ENCODE assay signal across 8 cellular contexts in genomic region chr5:168328804-168329203, GRCh38. TPM values are rescaled to one million over a fixed set of nuclear protein-coding genes. Genes with fewer than 3 reads are reported as not detected.
DNase-seq lines count a peak whose midpoint lies in the region; ATAC-seq and TF ChIP-seq lines count a peak whose summit lies in the region.

No MANE protein-coding gene starts in this region.

- peak overlapping the region in 1 of 4 donors; percentile 5 for H3K27ac ChIP-seq in Peyer's patch
- no peak overlapping the region for H3K27ac ChIP-seq in gastroesophageal sphincter
- no peak overlapping the region for H3K27ac ChIP-seq in CD8-positive, alpha-beta T cell (ENCODE audit: low read depth, low read length)

- CTCF ChIA-PET in CD8-positive, alpha-beta T cell (lab: Charles Lee): no interaction called here

- H3K27me3 Mint-ChIP-seq in nephron (ENCODE audit: low read depth): peaks cover 5% of the 10 kb centered on the region
- peaks cover 23% of the 10 kb centered on the region for H3K27me3 Mint-ChIP-seq in CD8-positive, alpha-beta T cell (ENCODE audit: low read depth)

- TF ChIP-seq POLR2A in Peyer's patch (IDR thresholded peaks at IDR 0.05): no peak
- no peak for TF ChIP-seq POLR2A in gastroesophageal sphincter (IDR thresholded peaks at IDR 0.05)

- 20 to 24% methylated on average over 1 to 6 of the region's 6 CpGs for WGBS in gastroesophageal sphincter (ENCODE audit: low coverage in 1 of 2), 2 donors

- no peaks in the 10 kb centered on the region for H3K36me3 ChIP-seq in Peyer's patch
- H3K36me3 ChIP-seq in gastroesophageal sphincter: no peaks in the 10 kb centered on the region
- no peaks in the 10 kb centered on the region for H3K36me3 ChIP-seq in CD8-positive, alpha-beta T cell (ENCODE audit: insufficient read depth, low read length)

- no peaks in the 10 kb centered on the region for H3K9me3 ChIP-seq in Peyer's patch
- H3K9me3 ChIP-seq in gastroesophageal sphincter: no peaks in the 10 kb centered on the region
- H3K9me3 ChIP-seq in CD8-positive, alpha-beta T cell (ENCODE audit: low read length): no peaks in the 10 kb centered on the region

- H3K27me3 ChIP-seq in Peyer's patch (no peaks in the 10 kb centered on the region), gastroesophageal sphincter (no peaks in the 10 kb centered on the region)
- H3K27me3 ChIP-seq in CD8-positive, alpha-beta T cell (ENCODE audit: insufficient read depth, low read length): no peaks in the 10 kb centered on the region

- peak overlapping the region; percentile 83 to 92 (median 84) for H3K27ac Mint-ChIP-seq in nephron
- no peak overlapping the region for H3K27ac Mint-ChIP-seq in CD8-positive, alpha-beta T cell

- POLR2A ChIA-PET in CD8-positive, alpha-beta T cell (lab: Charles Lee): no interaction called here

- H3K4me3 Mint-ChIP-seq in nephron: peak overlapping the region; percentile 21 to 63 (median 36)
- no peak overlapping the region for H3K4me3 Mint-ChIP-seq in CD8-positive, alpha-beta T cell

- peaks cover 23% of the 10 kb centered on the region for H3K4me1 Mint-ChIP-seq in nephron
- no peaks in the 10 kb centered on the region for H3K4me1 Mint-ChIP-seq in CD8-positive, alpha-beta T cell (ENCODE audit: low read depth)

- no peak for TF ChIP-seq EP300 in gastroesophageal sphincter (IDR thresholded peaks at IDR 0.05)

- intact Hi-C loops in CD8-positive, alpha-beta T cell (cut with DNase I, micrococcal nuclease): no loop called here

- H3K36me3 Mint-ChIP-seq in nephron (ENCODE audit: low read depth): no peaks in the 10 kb centered on the region
- no peaks in the 10 kb centered on the region for H3K36me3 Mint-ChIP-seq in CD8-positive, alpha-beta T cell

- peak; percentile 33 for DNase-seq in GM19238 (ENCODE audit: insufficient read length, low spot score)
- DNase-seq in Peyer's patch: peak in 2 of 3 donors; percentile 32 to 66
- DNase-seq in CD8-positive, alpha-beta T cell: no peak
- no peak for DNase-seq in T1000 (lab: John Stamatoyannopoulos, UW)

- no peaks in the 10 kb centered on the region for H3K9me3 Mint-ChIP-seq in nephron
- no peaks in the 10 kb centered on the region for H3K9me3 Mint-ChIP-seq in CD8-positive, alpha-beta T cell

- H3K4me3 ChIP-seq in Peyer's patch (no peak overlapping the region), gastroesophageal sphincter (no peak overlapping the region)
- H3K4me3 ChIP-seq in CD8-positive, alpha-beta T cell (ENCODE audit: low read depth, low read length): no peak overlapping the region

- no peak for TF ChIP-seq CTCF in Peyer's patch (IDR thresholded peaks at IDR 0.05)
- no peak for TF ChIP-seq CTCF in nephron (IDR thresholded peaks at IDR 0.05; ENCODE audit: unreplicated experiment in 3 of 3)
- TF ChIP-seq CTCF in gastroesophageal sphincter (IDR thresholded peaks at IDR 0.05): no peak
- TF ChIP-seq CTCF in CD8-positive, alpha-beta T cell (IDR thresholded peaks at IDR 0.05): no peak

- ATAC-seq in HG03432 (IDR thresholded peaks at IDR 0.05; ENCODE audit: unreplicated experiment) (peak; percentile 81), gastroesophageal sphincter (no peak), HG03457 (IDR thresholded peaks at IDR 0.05; ENCODE audit: unreplicated experiment) (no peak)
- no peak for ATAC-seq in CD8-positive, alpha-beta T cell

- peaks cover 0 to 22% (median 0%) of the 10 kb centered on the region in 4 donors for H3K4me1 ChIP-seq in Peyer's patch
- H3K4me1 ChIP-seq in gastroesophageal sphincter: peaks cover 0 to 17% (median 0%) of the 10 kb centered on the region in 3 donors
- no peaks in the 10 kb centered on the region for H3K4me1 ChIP-seq in CD8-positive, alpha-beta T cell (ENCODE audit: insufficient read depth, low read length)

RNA-seq across cellular contexts. Expression of gene WWC1, which starts 37.4 kb away (rescaled TPM):
- total RNA-seq in Peyer's patch: 10 to 100 TPM; 47.0 to 63.2 (median 52.8) TPM
- total RNA-seq in gastroesophageal sphincter: 1 to 10 TPM in 3 of 4 donors, under 1 TPM in 1; 0.67 to 6.9 (median 3.8) TPM
- not detected for total RNA-seq in CD8-positive, alpha-beta T cell

Comparison
In these comparisons a context has a peak if more than half of its experiments do, and no peak if none do; other contexts are left out.
1. DNase-seq: peak in GM19238 (single experiment) and Peyer's patch (2 of 3); none in CD8-positive, alpha-beta T cell (0 of 7) and T1000 (single experiment).
2. RNA of gene WWC1, which starts 37.4 kb away (total RNA-seq): 47.0 to 63.2 TPM in Peyer's patch; 0.67 to 6.9 TPM in gastroesophageal sphincter and not detected in CD8-positive, alpha-beta T cell; every median in the first group is over 4 times any median in the second.